Comparison of ENCODE assay signal across 9 cellular contexts in genomic region chr22:24146791-24147353, GRCh38. TPM values are rescaled to one million over a fixed set of nuclear protein-coding genes. Genes with fewer than 3 reads are reported as not detected.
DNase-seq lines count a peak whose midpoint lies in the region; ATAC-seq, FAIRE-seq and TF ChIP-seq lines count a peak whose summit lies in the region.
"Had no signal": no experiment of that assay in that cellular context is flagged by ENCODE, and none has a peak within 500 bp of the region (broad histone marks: within the 10 kb centered on the region; RNA-seq: fewer than 3 reads in every experiment).

No MANE protein-coding gene starts in this region.

- peaks cover 4% of the 10 kb centered on the region for H3K36me3 Mint-ChIP-seq in T-cell
- H3K36me3 Mint-ChIP-seq in stimulated activated effector memory CD8-positive, alpha-beta T cell treated with anti-CD3 and anti-CD28 coated beads, Interleukin-12 subunit alpha, Interleukin-12 subunit beta, amount 100 ng/mL, for 72 hours = no peaks in the 10 kb centered on the region
- H3K36me3 Mint-ChIP-seq in activated T-helper 1 cell treated with anti-CD3 and anti-CD28 coated beads, Interleukin-12 subunit alpha, Interleukin-12 subunit beta, Interleukin-2, Interleukin-4 antibody, amounts not matched to agents 30 ng/mL and 10 ng/mL and 1 ng/mL, durations not matched to agents 14 hours and 24 hours and 36 hours (ENCODE audit: low read depth) = peaks cover 11% of the 10 kb centered on the region

- no peaks in the 10 kb centered on the region for H3K27me3 Mint-ChIP-seq in T-cell
- no peaks in the 10 kb centered on the region for H3K27me3 Mint-ChIP-seq in activated T-helper 1 cell treated with anti-CD3 and anti-CD28 coated beads, Interleukin-12 subunit alpha, Interleukin-12 subunit beta, Interleukin-2, Interleukin-4 antibody, amounts not matched to agents 30 ng/mL and 10 ng/mL and 1 ng/mL, durations not matched to agents 14 hours and 24 hours and 36 hours (ENCODE audit: insufficient read depth)
- H3K27me3 Mint-ChIP-seq: activated naive CD8-positive, alpha-beta T cell treated with anti-CD3 and anti-CD28 coated beads, Interleukin-2, amount 10 ng/mL, durations not matched to agents 7 days and 5 days had no signal

- intact Hi-C loops in left ventricle myocardium inferior (cut with micrococcal nuclease) = no loop called here
- intact Hi-C loops in activated T-helper 1 cell treated with anti-CD3 and anti-CD28 coated beads, Interleukin-12 subunit alpha, Interleukin-12 subunit beta, Interleukin-2, Interleukin-4 antibody, amounts not matched to agents 30 ng/mL and 10 ng/mL and 1 ng/mL, durations not matched to agents 14 hours and 24 hours and 36 hours (cut with micrococcal nuclease) = no loop called here

- WGBS in small intestine, 3 donors = 51 to 64% (median 54%) methylated on average over 4 of the region's 4 CpGs

- POLR2A ChIA-PET in T-cell (lab: Charles Lee) = no interaction called here
- POLR2A ChIA-PET in HEK293T (lab: Yijun Ruan, JAX) = interaction anchor here (0.8 kb wide), 1 partner anchor 15 kb away, joined by 3 read pairs; no protein-coding TSS in a partner anchor

- peaks cover 82 to 88% (median 84%) of the 10 kb centered on the region in 3 donors for H3K4me1 Mint-ChIP-seq in T-cell
- H3K4me1 Mint-ChIP-seq in stimulated activated effector memory CD8-positive, alpha-beta T cell treated with anti-CD3 and anti-CD28 coated beads, Interleukin-12 subunit alpha, Interleukin-12 subunit beta, amount 100 ng/mL, for 72 hours = peaks cover 57% of the 10 kb centered on the region
- peaks cover 44% of the 10 kb centered on the region for H3K4me1 Mint-ChIP-seq in activated T-helper 1 cell treated with anti-CD3 and anti-CD28 coated beads, Interleukin-12 subunit alpha, Interleukin-12 subunit beta, Interleukin-2, Interleukin-4 antibody, amounts not matched to agents 30 ng/mL and 10 ng/mL and 1 ng/mL, durations not matched to agents 14 hours and 24 hours and 36 hours (ENCODE audit: low read depth)

- H3K4me1 ChIP-seq in left ventricle myocardium inferior = peaks cover 86% of the 10 kb centered on the region
- peaks cover 4 to 11% of the 10 kb centered on the region in 2 donors for H3K4me1 ChIP-seq in small intestine (ENCODE audit: control insufficient read depth in 2 of 2, insufficient read depth in 1 of 2, low read depth in 1 of 2, low read length in 1 of 2)

- ATAC-seq in T-cell (replicated peaks in 1 of 4) = no peak
- ATAC-seq in stimulated activated effector memory CD8-positive, alpha-beta T cell treated with anti-CD3 and anti-CD28 coated beads, Interleukin-12 subunit alpha, Interleukin-12 subunit beta, amount 100 ng/mL, for 72 hours = no peak
- no peak for ATAC-seq in HG02610 (IDR thresholded peaks at IDR 0.05; ENCODE audit: unreplicated experiment)

- FAIRE-seq in H54 (lab: Jason Lieb, UNC) = no peak
- no peak for FAIRE-seq in small intestine (lab: Jason Lieb, UNC)

- H3K9me3 ChIP-seq in left ventricle myocardium inferior (replicated peaks) = no peaks in the 10 kb centered on the region
- no peaks in the 10 kb centered on the region for H3K9me3 ChIP-seq in small intestine (ENCODE audit: control insufficient read depth, low read depth)

- CTCF ChIA-PET in T-cell (lab: Charles Lee) (interaction anchor here in 1 of 2 donors (0.6 to 1.0 kb wide), 3 partner anchors 10 to 267 kb away, joined by 3 to 6 read pairs (median 3); no protein-coding TSS in a partner anchor), HEK293T (lab: Yijun Ruan, JAX) (interaction anchor here (2.6 kb wide), 1 partner anchor 9 kb away, joined by 19 read pairs; no protein-coding TSS in a partner anchor)

- H3K27me3 ChIP-seq in left ventricle myocardium inferior (ENCODE audit: low read depth) = no peaks in the 10 kb centered on the region
- H3K27me3 ChIP-seq in small intestine (ENCODE audit: control insufficient read depth in 2 of 2, insufficient read depth in 2 of 2, low read length in 2 of 2) = no peaks in the 10 kb centered on the region

- no peak for TF ChIP-seq CTCF in left ventricle myocardium inferior (IDR thresholded peaks at IDR 0.05; ENCODE audit: borderline replicate concordance)

- H3K27ac ChIP-seq in left ventricle myocardium inferior (replicated peaks) = peak overlapping the region; percentile 91
- H3K27ac ChIP-seq in small intestine (ENCODE audit: low read depth in 1 of 2, low read length in 1 of 2) = peak overlapping the region in 1 of 2 donors; percentile 84

- H3K27ac Mint-ChIP-seq in T-cell = peak overlapping the region; percentile 28 to 57
- peak overlapping the region; percentile 84 for H3K27ac Mint-ChIP-seq in stimulated activated effector memory CD8-positive, alpha-beta T cell treated with anti-CD3 and anti-CD28 coated beads, Interleukin-12 subunit alpha, Interleukin-12 subunit beta, amount 100 ng/mL, for 72 hours
- no peak overlapping the region for H3K27ac Mint-ChIP-seq in activated T-helper 1 cell treated with anti-CD3 and anti-CD28 coated beads, Interleukin-12 subunit alpha, Interleukin-12 subunit beta, Interleukin-2, Interleukin-4 antibody, amounts not matched to agents 30 ng/mL and 10 ng/mL and 1 ng/mL, durations not matched to agents 14 hours and 24 hours and 36 hours

- H3K36me3 ChIP-seq in left ventricle myocardium inferior = no peaks in the 10 kb centered on the region
- no peaks in the 10 kb centered on the region for H3K36me3 ChIP-seq in small intestine (ENCODE audit: control insufficient read depth in 2 of 2, insufficient read depth in 2 of 2, low read length in 2 of 2)

- no peaks in the 10 kb centered on the region for H3K9me3 Mint-ChIP-seq in T-cell
- H3K9me3 Mint-ChIP-seq in stimulated activated effector memory CD8-positive, alpha-beta T cell treated with anti-CD3 and anti-CD28 coated beads, Interleukin-12 subunit alpha, Interleukin-12 subunit beta, amount 100 ng/mL, for 72 hours = no peaks in the 10 kb centered on the region
- H3K9me3 Mint-ChIP-seq in activated T-helper 1 cell treated with anti-CD3 and anti-CD28 coated beads, Interleukin-12 subunit alpha, Interleukin-12 subunit beta, Interleukin-2, Interleukin-4 antibody, amounts not matched to agents 30 ng/mL and 10 ng/mL and 1 ng/mL, durations not matched to agents 14 hours and 24 hours and 36 hours = no peaks in the 10 kb centered on the region
- H3K9me3 Mint-ChIP-seq: activated naive CD8-positive, alpha-beta T cell treated with anti-CD3 and anti-CD28 coated beads, Interleukin-2, amount 10 ng/mL, durations not matched to agents 7 days and 5 days had no signal

- no peak for TF ChIP-seq POLR2A in H54 (IDR thresholded peaks at IDR 0.05; ENCODE audit: low read depth, low read length)

- peak; percentile 31 for DNase-seq in H54 (ENCODE audit: insufficient read length, low spot score)
- no peak for DNase-seq in T-cell
- peak; percentile 45 for DNase-seq in left ventricle myocardium inferior
- DNase-seq in stimulated activated effector memory CD8-positive, alpha-beta T cell treated with anti-CD3 and anti-CD28 coated beads, Interleukin-12 subunit alpha, Interleukin-12 subunit beta, amount 100 ng/mL, for 72 hours (ENCODE audit: low spot score in 2 of 2) = no peak
- no peak for DNase-seq in small intestine
- no peak for DNase-seq in activated T-helper 1 cell treated with anti-CD3 and anti-CD28 coated beads, Interleukin-12 subunit alpha, Interleukin-12 subunit beta, Interleukin-2, Interleukin-4 antibody, amounts not matched to agents 30 ng/mL and 10 ng/mL and 1 ng/mL, durations not matched to agents 14 hours and 24 hours and 36 hours (ENCODE audit: low spot score)
- no peak for DNase-seq in HEK293T (ENCODE audit: extremely low spot score)
- DNase-seq: activated naive CD8-positive, alpha-beta T cell treated with anti-CD3 and anti-CD28 coated beads, Interleukin-2, amount 10 ng/mL, durations not matched to agents 7 days and 5 days had no signal

- H3K4me3 ChIP-seq in left ventricle myocardium inferior (no peak overlapping the region), small intestine (ENCODE audit: low read depth in 1 of 2, low read length in 2 of 2) (no peak overlapping the region)

- peak overlapping the region in 1 of 3 donors; percentile 74 for H3K4me3 Mint-ChIP-seq in T-cell
- no peak overlapping the region for H3K4me3 Mint-ChIP-seq in stimulated activated effector memory CD8-positive, alpha-beta T cell treated with anti-CD3 and anti-CD28 coated beads, Interleukin-12 subunit alpha, Interleukin-12 subunit beta, amount 100 ng/mL, for 72 hours
- no peak overlapping the region for H3K4me3 Mint-ChIP-seq in activated T-helper 1 cell treated with anti-CD3 and anti-CD28 coated beads, Interleukin-12 subunit alpha, Interleukin-12 subunit beta, Interleukin-2, Interleukin-4 antibody, amounts not matched to agents 30 ng/mL and 10 ng/mL and 1 ng/mL, durations not matched to agents 14 hours and 24 hours and 36 hours

TF ChIP-seq in HEK293T, 16 proteins besides CTCF, POLR2A, EP300 and RAD21:
- TF ChIP-seq ZNF384 (IDR thresholded peaks at IDR 0.05) = no peak
- no peak for TF ChIP-seq FOXM1 (IDR thresholded peaks at IDR 0.05; ENCODE audit: borderline replicate concordance)
- no peak for TF ChIP-seq TARDBP (IDR thresholded peaks at IDR 0.05)
- no peak for TF ChIP-seq HDGF (IDR thresholded peaks at IDR 0.05; ENCODE audit: borderline replicate concordance)
- TF ChIP-seq ELF4 (IDR thresholded peaks at IDR 0.05) = no peak
- TF ChIP-seq PKNOX1 (IDR thresholded peaks at IDR 0.05) = no peak
- no peak for TF ChIP-seq FOXK2 (IDR thresholded peaks at IDR 0.05)
- TF ChIP-seq FOXA1 (IDR thresholded peaks at IDR 0.05) = no peak
TF ChIP-seq in HEK293T: peak in this region for 0.

RNA-seq across cellular contexts. Expression of gene SUSD2, which starts 34.4 kb away (rescaled TPM):
- 1 to 10 TPM; 1.3 to 2.3 (median 1.6) TPM for total RNA-seq in T-cell
- 3.2 TPM for total RNA-seq in left ventricle myocardium inferior
- polyA plus RNA-seq in small intestine = 10 to 100 TPM in 1 of 3 donors, 1 to 10 TPM in 2; 6.1 to 15.0 (median 7.6) TPM
- 0.73 and 0.83 TPM in 2 replicates for total RNA-seq in activated T-helper 1 cell treated with anti-CD3 and anti-CD28 coated beads, Interleukin-12 subunit alpha, Interleukin-12 subunit beta, Interleukin-2, Interleukin-4 antibody, amounts not matched to agents 30 ng/mL and 10 ng/mL and 1 ng/mL, durations not matched to agents 14 hours and 24 hours and 36 hours

Comparison
In these comparisons a context has a peak if more than half of its experiments do, and no peak if none do; other contexts are left out.
1. DNase-seq: peak in H54 (single experiment) and left ventricle myocardium inferior (single experiment); none in T-cell (0 of 34), stimulated activated effector memory CD8-positive, alpha-beta T cell treated with anti-CD3 and anti-CD28 coated beads, Interleukin-12 subunit alpha, Interleukin-12 subunit beta, amount 100 ng/mL, for 72 hours (0 of 2), small intestine (single experiment), activated T-helper 1 cell treated with anti-CD3 and anti-CD28 coated beads, Interleukin-12 subunit alpha, Interleukin-12 subunit beta, Interleukin-2, Interleukin-4 antibody, amounts not matched to agents 30 ng/mL and 10 ng/mL and 1 ng/mL, durations not matched to agents 14 hours and 24 hours and 36 hours (single experiment) and HEK293T (single experiment).